ENCODE assay signal across 8 cellular contexts in genomic region chr10:63819753-63820347, GRCh38.
A peak's percentile ranks its signal among the peaks of the same experiment; 100 is the strongest.
DNase-seq lines count a peak whose midpoint lies in the region; ATAC-seq, FAIRE-seq and TF ChIP-seq lines count a peak whose summit lies in the region.

No MANE protein-coding gene starts in this region.

- intact Hi-C loops in colonic mucosa (cut with DNase I): no loop called here

- H3K27me3 ChIP-seq in GM23248 (replicated peaks; ENCODE audit: insufficient read depth): peaks cover 26% of the 10 kb centered on the region
- no peaks in the 10 kb centered on the region for H3K27me3 ChIP-seq in colonic mucosa
- no peaks in the 10 kb centered on the region for H3K27me3 ChIP-seq in liver (ENCODE audit: control insufficient read depth in 4 of 4, insufficient read depth in 4 of 4, low read length in 3 of 4)

- ATAC-seq in GM18519 (IDR thresholded peaks at IDR 0.05; ENCODE audit: low FRiP score, unreplicated experiment): no peak

- TF ChIP-seq CTCF in colonic mucosa (IDR thresholded peaks at IDR 0.05) (peak; percentile 66), liver (IDR thresholded peaks at IDR 0.05; ENCODE audit: low read depth, low read length, missing input control) (peak; percentile 74)

- no peaks in the 10 kb centered on the region for H3K36me3 ChIP-seq in GM23248 (ENCODE audit: low read depth)
- no peaks in the 10 kb centered on the region for H3K36me3 ChIP-seq in colonic mucosa
- no peaks in the 10 kb centered on the region for H3K36me3 ChIP-seq in liver (ENCODE audit: control insufficient read depth in 4 of 4, insufficient read depth in 3 of 4, low read depth in 1 of 4, low read length in 3 of 4)

- no peak overlapping the region for H3K4me2 ChIP-seq in GM23248 (ENCODE audit: unreplicated experiment)

- H3K9ac ChIP-seq in GM23248: no peak overlapping the region
- no peak overlapping the region for H3K9ac ChIP-seq in colonic mucosa (ENCODE audit: low read depth in 2 of 2, low read length in 2 of 2)
- H3K9ac ChIP-seq in liver (ENCODE audit: low read depth in 1 of 2, low read length in 2 of 2): no peak overlapping the region

- H3K79me2 ChIP-seq in GM23248 (ENCODE audit: insufficient read depth): no peaks in the 10 kb centered on the region

- no peak overlapping the region for H3K27ac ChIP-seq in GM23248
- no peak overlapping the region for H3K27ac ChIP-seq in colonic mucosa
- no peak overlapping the region for H3K27ac ChIP-seq in liver (ENCODE audit: low read depth in 1 of 2, low read length in 2 of 2)

- no peaks in the 10 kb centered on the region for H3K9me3 ChIP-seq in GM23248 (ENCODE audit: low read depth)
- no peaks in the 10 kb centered on the region for H3K9me3 ChIP-seq in colonic mucosa
- H3K9me3 ChIP-seq in liver (ENCODE audit: control insufficient read depth in 4 of 4, low read length in 3 of 4): no peaks in the 10 kb centered on the region

- TF ChIP-seq RAD21 in liver (IDR thresholded peaks at IDR 0.05): peak; percentile 90 to 91

- H3K4me3 ChIP-seq in GM23248: no peak overlapping the region
- H3K4me3 ChIP-seq in colonic mucosa: no peak overlapping the region
- H3K4me3 ChIP-seq in liver (ENCODE audit: low read depth in 1 of 3, low read length in 3 of 3): no peak overlapping the region

- H4K20me1 ChIP-seq in GM23248 (ENCODE audit: insufficient read depth): no peaks in the 10 kb centered on the region

- H3K4me1 ChIP-seq in GM23248 (ENCODE audit: insufficient read depth) (no peaks in the 10 kb centered on the region), colonic mucosa (no peaks in the 10 kb centered on the region), liver (ENCODE audit: control insufficient read depth in 4 of 4, insufficient read depth in 4 of 4, low read length in 3 of 4) (peaks cover 0 to 3% (median 0%) of the 10 kb centered on the region in 4 donors)

- no peak for FAIRE-seq in urothelium cell line (lab: Jason Lieb, UNC)

- no peaks in the 10 kb centered on the region for H3K9me2 ChIP-seq in GM23248 (ENCODE audit: insufficient read depth)

- in situ Hi-C loops in GM23248 (cut with MboI): no loop called here

- DNase-seq in COLO829 (ENCODE audit: low spot score) (peak; percentile 22), GM23248 (peak; percentile 83), NCI-H774 (lab: John Stamatoyannopoulos, UW) (peak; percentile 19), colonic mucosa (peak; percentile 59), urothelium cell line (ENCODE audit: low spot score) (peak; percentile 52), GOT3 (lab: John Stamatoyannopoulos, UW) (no peak)

- WGBS in GM23248 (ENCODE audit: low coverage in 1 of 2, low lambda C conversion rate in 2 of 2, missing lambda C conversion rate in 2 of 2), 2 experiments: 0 to 1% methylated on average over 3 of the region's 3 CpGs
- 6% methylated on average over 3 of the region's 3 CpGs for WGBS in liver

- H2AFZ ChIP-seq in GM23248: no peak overlapping the region

- no peaks in the 10 kb centered on the region for H3F3A ChIP-seq in GM23248 (ENCODE audit: insufficient read depth)

TF ChIP-seq in liver, 16 proteins besides CTCF, POLR2A, EP300 and RAD21:
- TF ChIP-seq YY1 (IDR thresholded peaks at IDR 0.05) (peak; percentile 31), FOXA1 (IDR thresholded peaks at IDR 0.05) (no peak), ATF3 (IDR thresholded peaks at IDR 0.05) (peak; percentile 58), TAF1 (conservative IDR thresholded peaks at IDR 0.05) (no peak)
